8 cellular contexts compared by ENCODE assay signal in genomic region chr5:56951131-56951945, GRCh38. TPM values are rescaled to one million over a fixed set of nuclear protein-coding genes. Genes with fewer than 3 reads are reported as not detected.
A peak's percentile ranks its signal among the peaks of the same experiment; 100 is the strongest.
DNase-seq lines count a peak whose midpoint lies in the region; ATAC-seq, FAIRE-seq and TF ChIP-seq lines count a peak whose summit lies in the region.

No MANE protein-coding gene starts in this region.

- peaks cover 16 to 39% (median 20%) of the 10 kb centered on the region in 10 experiments for H3K4me1 ChIP-seq in BLaER1 treated with 17β-estradiol and CSF1 and Interleukin-3, amounts not matched to agents 10 nM and 100 nM
- H3K4me1 ChIP-seq in mammary epithelial cell (ENCODE audit: insufficient read depth, low read length) (peaks cover 14% of the 10 kb centered on the region), kidney (ENCODE audit: control insufficient read depth in 1 of 2, insufficient read depth in 1 of 2, low read depth in 1 of 2, low read length in 2 of 2) (peaks cover 3 to 15% of the 10 kb centered on the region in 2 donors)

- H3K27me3 ChIP-seq in BLaER1 treated with 17β-estradiol and CSF1 and Interleukin-3, amounts not matched to agents 10 nM and 100 nM = no peaks in the 10 kb centered on the region; a peak in 1 of 22 replicates
- H3K27me3 ChIP-seq in mammary epithelial cell (ENCODE audit: insufficient read depth, low read length) = no peaks in the 10 kb centered on the region

- H3K9me3 ChIP-seq in BLaER1 treated with 17β-estradiol and CSF1 and Interleukin-3, amounts not matched to agents 10 nM and 100 nM (replicated peaks in 1 of 11) = no peaks in the 10 kb centered on the region
- H3K9me3 ChIP-seq in mammary epithelial cell (replicated peaks; ENCODE audit: insufficient read depth, low read length) (no peaks in the 10 kb centered on the region), kidney (ENCODE audit: control insufficient read depth in 1 of 2, low read length in 2 of 2) (no peaks in the 10 kb centered on the region)

- H3K9ac ChIP-seq in BLaER1 treated with 17β-estradiol and CSF1 and Interleukin-3, amounts not matched to agents 10 nM and 100 nM = peak overlapping the region; percentile 89 to 97 (median 94)
- H3K9ac ChIP-seq in mammary epithelial cell (ENCODE audit: insufficient read depth, low read length) (peak overlapping the region; percentile 57), kidney (ENCODE audit: low read length in 2 of 2) (peak overlapping the region; percentile 31 to 51)

- DNase-seq in GM19239 (ENCODE audit: insufficient read length, low spot score) = peak; percentile 40
- peak; percentile 4 for DNase-seq in T-helper 22 cell (ENCODE audit: low read depth)
- DNase-seq in mammary epithelial cell = peak; percentile 9
- peak; percentile 81 for DNase-seq in kidney
- DNase-seq in stimulated activated CD4-positive, alpha-beta T cell treated with anti-CD3 and anti-CD28 coated beads, Interleukin-15, amount 100 ng/mL, for 1 hour (ENCODE audit: low read depth in 1 of 2, low spot score in 1 of 2) = peak; percentile 4 to 5
- DNase-seq in Kasumi-1 (lab: John Stamatoyannopoulos, UW) = no peak

- ATAC-seq in HG03342 (IDR thresholded peaks at IDR 0.05; ENCODE audit: unreplicated experiment) = peak; percentile 47

- CTCF ChIA-PET in mammary epithelial cell (lab: Charles Lee; ENCODE audit: low non-redundant PET) = interaction anchor here (0.7 kb wide), 1 partner anchor 186 kb away, joined by 3 read pairs; no protein-coding TSS in a partner anchor

- peak overlapping the region; percentile 84 to 95 (median 92) for H3K27ac ChIP-seq in BLaER1 treated with 17β-estradiol and CSF1 and Interleukin-3, amounts not matched to agents 10 nM and 100 nM
- H3K27ac ChIP-seq in mammary epithelial cell (ENCODE audit: insufficient read depth, low read depth, low read length) = peak overlapping the region; percentile 36
- peak overlapping the region; percentile 59 to 65 for H3K27ac ChIP-seq in kidney (ENCODE audit: low read depth in 2 of 2, low read length in 2 of 2)

- peaks cover 7 to 38% (median 24%) of the 10 kb centered on the region in 11 experiments; a peak in 21 of 22 replicates for H3K36me3 ChIP-seq in BLaER1 treated with 17β-estradiol and CSF1 and Interleukin-3, amounts not matched to agents 10 nM and 100 nM
- H3K36me3 ChIP-seq in mammary epithelial cell (ENCODE audit: insufficient read depth, low read length) = peaks cover 5% of the 10 kb centered on the region
- peaks cover 0 to 2% of the 10 kb centered on the region in 2 donors for H3K36me3 ChIP-seq in kidney (ENCODE audit: control insufficient read depth in 1 of 2, insufficient read depth in 2 of 2, low read length in 2 of 2)

- H2AFZ ChIP-seq in mammary epithelial cell (ENCODE audit: low read depth, low read length) = peak overlapping the region; percentile 99

- peaks cover 5 to 41% (median 25%) of the 10 kb centered on the region in 11 experiments; a peak in 18 of 22 replicates for H4K20me1 ChIP-seq in BLaER1 treated with 17β-estradiol and CSF1 and Interleukin-3, amounts not matched to agents 10 nM and 100 nM
- H4K20me1 ChIP-seq in mammary epithelial cell (ENCODE audit: insufficient read depth, low read length) = no peaks in the 10 kb centered on the region

- intact Hi-C loops in mammary epithelial cell (cut with micrococcal nuclease) (loop anchor here (5.0 kb wide), 1 partner anchor 271 kb away; no protein-coding TSS in a partner anchor), kidney (cut with DNase I) (no loop called here)

- TF ChIP-seq CTCF in mammary epithelial cell (conservative IDR thresholded peaks at IDR 0.05 in 1 of 2, IDR thresholded peaks at IDR 0.05 in 1 of 2; ENCODE audit: extremely low read depth in 1 of 2, insufficient read depth in 1 of 2, low read depth in 1 of 2, low read length in 2 of 2) = no peak
- no peak for TF ChIP-seq CTCF in kidney (IDR thresholded peaks at IDR 0.05; ENCODE audit: borderline replicate concordance, extremely low read depth, insufficient read depth)

- no CpG with 5 or more reads among the region's 84 CpGs for WGBS in mammary epithelial cell (ENCODE audit: low coverage, missing lambda C conversion rate)

- FAIRE-seq in GM19239 (lab: Jason Lieb, UNC) (peak; percentile 39), kidney (lab: Jason Lieb, UNC) (no peak)

- dilution Hi-C loops in mammary epithelial cell (cut with HindIII; ENCODE audit: low sequenced_read_pairs) = no loop called here

- H3K4me2 ChIP-seq in BLaER1 treated with 17β-estradiol and CSF1 and Interleukin-3, amounts not matched to agents 10 nM and 100 nM = peak overlapping the region; percentile 75 to 98 (median 94)
- H3K4me2 ChIP-seq in mammary epithelial cell (ENCODE audit: insufficient read depth, low read depth, low read length) = peak overlapping the region; percentile 87

- H3K4me3 ChIP-seq in BLaER1 treated with 17β-estradiol and CSF1 and Interleukin-3, amounts not matched to agents 10 nM and 100 nM = peak overlapping the region; percentile 83 to 98 (median 95)
- H3K4me3 ChIP-seq in mammary epithelial cell (replicated peaks in 1 of 3; ENCODE audit: insufficient read depth in 1 of 3, low read depth in 2 of 3, low read length in 3 of 3) = peak overlapping the region; percentile 79 to 92 (median 80)
- H3K4me3 ChIP-seq in kidney (ENCODE audit: low read length in 2 of 2) = peak overlapping the region; percentile 62 to 80

- no TSS peak for BruUV-seq in mammary epithelial cell (replicated peaks; lab: Mats Ljungman, UMichigan)

- H3K79me2 ChIP-seq in mammary epithelial cell (ENCODE audit: insufficient read depth, low read length) = peaks cover 39% of the 10 kb centered on the region

- in situ Hi-C loops in mammary epithelial cell (cut with MboI; ENCODE audit: low sequenced_read_pairs in 2 of 2) = no loop called here

RNA-seq across cellular contexts. Expression of gene MIER3, which starts 0.6 kb away (rescaled TPM):
- total RNA-seq in mammary epithelial cell (10 to 100 TPM; 17.6 to 18.7 TPM), kidney (25.1 TPM)
- polyA plus RNA-seq in mammary epithelial cell (4.6 TPM), kidney (ENCODE audit: insufficient read depth, low read depth, low replicate concordance) (4.7 TPM)
- polyA minus RNA-seq in mammary epithelial cell = 3.7 TPM

RNA-seq across cellular contexts. Expression of gene SETD9, which starts 41.9 kb away (rescaled TPM):
- total RNA-seq in mammary epithelial cell = 10 to 100 TPM; 10.5 to 10.7 TPM
- 7.8 TPM for polyA plus RNA-seq in mammary epithelial cell
- not detected for polyA minus RNA-seq in mammary epithelial cell
- total RNA-seq in kidney = 9.3 TPM
- polyA plus RNA-seq in kidney (ENCODE audit: insufficient read depth, low read depth, low replicate concordance) = 8.0 TPM

Comparison
In these comparisons a context has a peak if more than half of its experiments do, and no peak if none do; other contexts are left out.
1. H3K27ac ChIP-seq: peak in every context shown above with its lines; median percentile 92 in BLaER1 treated with 17β-estradiol and CSF1 and Interleukin-3, amounts not matched to agents 10 nM and 100 nM; 62 in kidney; 36 in mammary epithelial cell.
2. H3K9ac ChIP-seq: peak in every context shown above with its lines; median percentile 94 in BLaER1 treated with 17β-estradiol and CSF1 and Interleukin-3, amounts not matched to agents 10 nM and 100 nM; 57 in mammary epithelial cell; 41 in kidney.
3. DNase-seq: peak in GM19239 (single experiment), T-helper 22 cell (single experiment), mammary epithelial cell (single experiment), kidney (single experiment) and stimulated activated CD4-positive, alpha-beta T cell treated with anti-CD3 and anti-CD28 coated beads, Interleukin-15, amount 100 ng/mL, for 1 hour (2 of 2); none in Kasumi-1 (0 of 2).
4. Peak in every context shown above with its lines, with median percentiles within 50 percentile points of each other: H3K4me3 ChIP-seq.